In the genomic region with DNA sequence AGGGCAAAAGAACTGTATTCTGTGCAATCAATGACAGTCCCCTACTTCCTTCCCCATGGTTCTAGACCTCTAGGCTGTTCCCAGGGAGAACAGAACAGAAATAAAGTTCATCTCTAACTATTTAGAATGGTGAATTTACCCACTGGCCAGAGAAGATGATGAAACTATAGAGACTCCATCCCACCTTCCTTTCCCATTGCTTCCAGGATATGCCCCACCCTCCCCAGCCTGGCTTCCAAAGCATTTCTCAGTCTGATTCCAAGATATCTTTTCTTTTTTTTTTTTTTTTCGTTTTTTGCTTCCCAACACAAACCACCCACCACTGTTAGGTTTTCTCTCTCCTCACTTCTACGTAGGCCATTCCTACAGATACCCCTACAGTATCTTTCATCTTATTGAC, we compare ENCODE assay signal across 17 cellular contexts.
"Had no signal": no experiment of that assay in that cellular context is flagged by ENCODE, and none has a peak within 500 bp of the region (broad histone marks: within the 10 kb centered on the region; RNA-seq: fewer than 3 reads in every experiment).

No MANE protein-coding gene starts in this region.

- H3K9me3 Mint-ChIP-seq: activated T-cell treated with anti-CD3 and anti-CD28 coated beads, Interleukin-2, amount 50 U/mL, for 72 hours; central memory CD8-positive, alpha-beta T cell; natural killer cell treated with Interleukin-12 subunit alpha and Interleukin-12 subunit beta and Interleukin-15 and Interleukin-18, amount 100 ng/mL, for 72 hours had no signal

- H3K9me3 ChIP-seq: colonic mucosa, gastroesophageal sphincter, heart right ventricle, upper lobe of left lung had no signal

- H3K4me1 ChIP-seq: colonic mucosa had no signal

- H3K27me3 Mint-ChIP-seq: central memory CD8-positive, alpha-beta T cell had no signal

- H3K27ac ChIP-seq: colonic mucosa, gastroesophageal sphincter, heart right ventricle, upper lobe of left lung had no signal

- H3K4me3 Mint-ChIP-seq: central memory CD8-positive, alpha-beta T cell had no signal

- H3K4me3 ChIP-seq: colonic mucosa, gastroesophageal sphincter, heart right ventricle, upper lobe of left lung had no signal

- H3K36me3 Mint-ChIP-seq: natural killer cell treated with Interleukin-12 subunit alpha and Interleukin-12 subunit beta and Interleukin-15 and Interleukin-18, amount 100 ng/mL, for 72 hours had no signal

- H3K36me3 ChIP-seq: colonic mucosa, gastroesophageal sphincter, heart right ventricle, upper lobe of left lung had no signal

- H3K27me3 ChIP-seq: colonic mucosa, gastroesophageal sphincter, heart right ventricle, upper lobe of left lung had no signal

- DNase-seq: activated CD4-positive, alpha-beta T cell treated with anti-CD3 and anti-CD28 coated beads, Interleukin-2, amount 50 U/mL, for 4 hours; activated effector memory CD4-positive, alpha-beta T cell treated with anti-CD3 and anti-CD28 coated beads, Interleukin-2, amount 50 U/mL, for 16 hours; activated naive CD4-positive, alpha-beta T cell treated with anti-CD3 and anti-CD28 coated beads, Interleukin-2, amount 50 U/mL, for 16 hours; activated T-cell treated with anti-CD3 and anti-CD28 coated beads, Interleukin-2, amount 50 U/mL, for 72 hours; colonic mucosa; heart right ventricle; left cardiac atrium; occipital lobe; retina; stimulated activated CD4-positive, alpha-beta T cell treated with anti-CD3 and anti-CD28 coated beads, Interleukin-12 subunit alpha, Interleukin-12 subunit beta, amount 100 ng/mL, for 4 hours; stimulated activated CD4-positive, alpha-beta T cell treated with anti-CD3 and anti-CD28 coated beads, Interleukin-1b, Interleukin-23, amount 100 ng/mL, for 48 hours; stimulated activated CD8-positive, alpha-beta memory T cell treated with anti-CD3 and anti-CD28 coated beads, Interleukin-4, amount 100 ng/mL, for 48 hours; stimulated activated naive CD4-positive, alpha-beta T cell; upper lobe of left lung had no signal

- H3K27ac Mint-ChIP-seq: activated T-cell treated with anti-CD3 and anti-CD28 coated beads, Interleukin-2, amount 50 U/mL, for 72 hours had no signal
